Comparison of ENCODE assay signal across 25 cellular contexts in the genomic region with DNA sequence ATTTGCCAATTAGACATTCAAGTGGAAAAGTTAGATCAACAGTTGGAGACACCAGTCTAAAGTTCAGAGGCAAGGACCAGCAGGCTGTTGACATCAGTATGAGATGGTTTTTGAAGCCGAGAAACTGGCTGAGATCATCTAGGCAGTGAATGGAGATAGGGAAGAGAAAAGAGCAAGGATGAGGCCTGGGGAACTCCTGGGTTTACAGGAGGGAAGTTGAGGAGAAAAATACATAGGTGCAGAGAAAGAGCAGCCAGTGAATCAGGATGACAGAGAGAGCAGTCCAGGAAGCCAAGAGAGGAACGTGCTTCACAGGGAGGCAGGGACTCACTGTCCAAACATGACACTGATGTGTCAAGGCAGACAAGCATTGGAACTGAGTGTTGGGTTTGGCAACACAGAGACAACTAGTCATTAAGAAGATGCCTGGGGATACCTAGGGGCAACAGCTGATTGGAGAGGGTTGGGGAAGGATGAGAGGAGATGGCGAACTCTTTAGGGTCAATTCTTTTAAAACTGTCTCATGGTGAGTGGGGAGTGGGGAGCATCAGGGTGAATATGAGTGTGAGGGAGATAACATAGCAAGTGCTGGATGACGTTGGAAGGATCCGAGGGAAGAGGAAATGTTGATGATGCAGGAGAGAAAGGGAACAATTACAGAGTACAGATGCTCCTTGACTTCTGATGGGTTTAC. TPM values are rescaled to one million over a fixed set of nuclear protein-coding genes. Genes with fewer than 3 reads are reported as not detected.
A peak's percentile ranks its signal among the peaks of the same experiment; 100 is the strongest.
DNase-seq lines count a peak whose midpoint lies in the region; ATAC-seq, FAIRE-seq and TF ChIP-seq lines count a peak whose summit lies in the region.
"Had no signal": no experiment of that assay in that cellular context is flagged by ENCODE, and none has a peak within 500 bp of the region (broad histone marks: within the 10 kb centered on the region; RNA-seq: fewer than 3 reads in every experiment).

No MANE protein-coding gene starts in this region.

- intact Hi-C loops in Caco-2 (cut with micrococcal nuclease; ENCODE audit: unreplicated experiment) = no loop called here

- H3K4me1 Mint-ChIP-seq in Caco-2 (ENCODE audit: low read depth, unreplicated experiment) (peaks cover 33% of the 10 kb centered on the region), nephron progenitor cell (peaks cover 44% of the 10 kb centered on the region)
- H3K4me1 Mint-ChIP-seq in activated naive CD8-positive, alpha-beta T cell treated with anti-CD3 and anti-CD28 coated beads, Interleukin-2, amount 50 U/mL, for 24 hours = no peaks in the 10 kb centered on the region

- H3K27me3 Mint-ChIP-seq in Caco-2 (ENCODE audit: insufficient read depth, unreplicated experiment) (no peaks in the 10 kb centered on the region), nephron progenitor cell (ENCODE audit: low read depth, poor library complexity) (peaks cover 3% of the 10 kb centered on the region)
- peaks cover 15% of the 10 kb centered on the region for H3K27me3 Mint-ChIP-seq in activated naive CD8-positive, alpha-beta T cell treated with anti-CD3 and anti-CD28 coated beads, Interleukin-2, amount 50 U/mL, for 24 hours

- H3K9ac ChIP-seq in H1 (replicated peaks in 1 of 4; ENCODE audit: extremely low read depth in 1 of 4, low read depth in 3 of 4, low read length in 3 of 4) = no peak overlapping the region
- H3K9ac ChIP-seq: KMS-11 had no signal

- no peak for TF ChIP-seq POLR2A in H1 (IDR thresholded peaks at IDR 0.05; ENCODE audit: control extremely low read depth in 1 of 2, low read depth in 2 of 2, low read length in 2 of 2)

- POLR2A ChIA-PET in Caco-2 (lab: Charles Lee) (no interaction called here), H1 (lab: Charles Lee; ENCODE audit: partially characterized antibody) (no interaction called here)

- no peak overlapping the region for H3K23ac ChIP-seq in H1 (ENCODE audit: insufficient read length)

- no peak overlapping the region for H3K56ac ChIP-seq in H1 (replicated peaks; ENCODE audit: insufficient read length, low read depth, low read length)

- H3K27me3 ChIP-seq in Caco-2 (replicated peaks; ENCODE audit: control insufficient read depth, insufficient read depth, low read length) (no peaks in the 10 kb centered on the region), H1 (replicated peaks in 1 of 4; ENCODE audit: control insufficient read depth in 3 of 4, extremely low read depth in 1 of 4, insufficient read depth in 3 of 4, low read length in 3 of 4) (no peaks in the 10 kb centered on the region)

- H2BK20ac ChIP-seq in H1 (ENCODE audit: low read length) = no peak overlapping the region; the same call in 1 of the 2 replicates

- no peak overlapping the region for H2BK5ac ChIP-seq in H1 (ENCODE audit: low read depth, low read length)

- no peak for TF ChIP-seq EP300 in H1 (IDR thresholded peaks at IDR 0.05; ENCODE audit: borderline replicate concordance in 1 of 2, low read depth in 2 of 2, low read length in 2 of 2)

- no peaks in the 10 kb centered on the region for H3K79me1 ChIP-seq in H1 (ENCODE audit: low read depth, low read length)

- no peak overlapping the region for H3K18ac ChIP-seq in H1 (ENCODE audit: extremely low read depth, low read length)

- H3K14ac ChIP-seq in H1 (ENCODE audit: insufficient read length) = no peak overlapping the region

- peak overlapping the region; percentile 45; the same call in 1 of the 2 replicates for H2BK12ac ChIP-seq in H1 (ENCODE audit: low read depth, low read length)

- H3K9me3 Mint-ChIP-seq in Caco-2 (ENCODE audit: unreplicated experiment) (no peaks in the 10 kb centered on the region), nephron progenitor cell (no peaks in the 10 kb centered on the region)
- no peaks in the 10 kb centered on the region for H3K9me3 Mint-ChIP-seq in activated naive CD8-positive, alpha-beta T cell treated with anti-CD3 and anti-CD28 coated beads, Interleukin-2, amount 50 U/mL, for 24 hours
- H3K9me3 Mint-ChIP-seq: CD8-positive, alpha-beta T cell had no signal

- H3K4me3 Mint-ChIP-seq in Caco-2 (ENCODE audit: unreplicated experiment) = no peak overlapping the region
- H3K4me3 Mint-ChIP-seq in nephron progenitor cell = no peak overlapping the region
- H3K4me3 Mint-ChIP-seq in activated naive CD8-positive, alpha-beta T cell treated with anti-CD3 and anti-CD28 coated beads, Interleukin-2, amount 50 U/mL, for 24 hours = no peak overlapping the region
- H3K4me3 Mint-ChIP-seq: CD8-positive, alpha-beta T cell had no signal

- H2AFZ ChIP-seq in H1 (ENCODE audit: low read length) = no peak overlapping the region

- H2BK15ac ChIP-seq in H1 (ENCODE audit: low read length) = peak overlapping the region; percentile 6; the same call in 1 of the 2 replicates

- BruUV-seq in Caco-2 (replicated peaks; lab: Mats Ljungman, UMichigan) = no TSS peak

- TF ChIP-seq CTCF in Caco-2 (IDR thresholded peaks at IDR 0.05; ENCODE audit: insufficient read depth in 1 of 2, low read depth in 1 of 2, low read length in 1 of 2, severe bottlenecking in 1 of 2, unreplicated experiment in 1 of 2) = no peak
- TF ChIP-seq CTCF in H1 (IDR thresholded peaks at IDR 0.05; ENCODE audit: control extremely low read depth in 1 of 3, insufficient read depth in 1 of 3, low read depth in 1 of 3, low read length in 3 of 3) = no peak
- no peak for TF ChIP-seq CTCF in nephron progenitor cell (IDR thresholded peaks at IDR 0.05)

- H3K4me1 ChIP-seq in Caco-2 (peaks cover 21% of the 10 kb centered on the region), H1 (replicated peaks in 1 of 4; ENCODE audit: control insufficient read depth in 3 of 4, insufficient read depth in 4 of 4, low read length in 3 of 4) (peaks cover 0 to 6% (median 5%) of the 10 kb centered on the region in 4 experiments; a peak in 5 of 7 replicates)

- no peak overlapping the region for H3K4ac ChIP-seq in H1 (replicated peaks; ENCODE audit: insufficient read length, low read depth, low read length)

- H3K4me3 ChIP-seq in Caco-2 (ENCODE audit: low read depth, low read length) = no peak overlapping the region
- H3K4me3 ChIP-seq in H1 (ENCODE audit: extremely low read depth in 1 of 4, insufficient read depth in 2 of 4, low read depth in 3 of 4, low read length in 4 of 4) = no peak overlapping the region
- H3K4me3 ChIP-seq: SK-N-MC had no signal

- no peak overlapping the region for H3K27ac ChIP-seq in H1 (ENCODE audit: low read depth, low read length)
- H3K27ac ChIP-seq: KMS-11, SK-N-MC had no signal

- H3K27ac Mint-ChIP-seq in Caco-2 (ENCODE audit: unreplicated experiment) = peak overlapping the region; percentile 1
- peak overlapping the region; percentile 11 for H3K27ac Mint-ChIP-seq in nephron progenitor cell
- no peak overlapping the region for H3K27ac Mint-ChIP-seq in activated naive CD8-positive, alpha-beta T cell treated with anti-CD3 and anti-CD28 coated beads, Interleukin-2, amount 50 U/mL, for 24 hours
- H3K27ac Mint-ChIP-seq: CD8-positive, alpha-beta T cell had no signal

- CTCF ChIA-PET in Caco-2 (lab: Charles Lee) (interaction anchor here (0.7 to 0.9 kb wide), 2 partner anchors 22 to 87 kb away, joined by 3 to 10 read pairs; no protein-coding TSS in a partner anchor), H1 (lab: Charles Lee; ENCODE audit: partially characterized antibody) (no interaction called here)

- no peaks in the 10 kb centered on the region for H3K79me2 ChIP-seq in H1 (ENCODE audit: control insufficient read depth in 1 of 2, insufficient read depth in 2 of 2, low read length in 2 of 2)

- TF ChIP-seq RAD21 in H1 (IDR thresholded peaks at IDR 0.05 in 1 of 2, conservative IDR thresholded peaks at IDR 0.05 in 1 of 2; ENCODE audit: low read depth in 2 of 2, low read length in 2 of 2) = no peak

- H3K9me3 ChIP-seq in Caco-2 (no peaks in the 10 kb centered on the region), H1 (ENCODE audit: insufficient read depth in 2 of 2, low read depth in 1 of 2, low read length in 1 of 2) (no peaks in the 10 kb centered on the region)

- H4K5ac ChIP-seq in H1 (ENCODE audit: insufficient read length, low read depth, low read length) = no peak overlapping the region

- no peak for FAIRE-seq in H1 (lab: Jason Lieb, UNC)
- FAIRE-seq: GM12892, H54 had no signal

- H4K20me1 ChIP-seq in H1 (replicated peaks in 1 of 2; ENCODE audit: control insufficient read depth in 1 of 2, insufficient read depth in 2 of 2, low read length in 2 of 2) = no peaks in the 10 kb centered on the region

- H3K36me3 Mint-ChIP-seq in Caco-2 (ENCODE audit: insufficient read depth, unreplicated experiment) = no peaks in the 10 kb centered on the region
- H3K36me3 Mint-ChIP-seq in nephron progenitor cell (ENCODE audit: low read depth) = no peaks in the 10 kb centered on the region
- H3K36me3 Mint-ChIP-seq in activated naive CD8-positive, alpha-beta T cell treated with anti-CD3 and anti-CD28 coated beads, Interleukin-2, amount 50 U/mL, for 24 hours (ENCODE audit: low read depth) = no peaks in the 10 kb centered on the region
- H3K36me3 Mint-ChIP-seq: CD8-positive, alpha-beta T cell had no signal

- H3K36me3 ChIP-seq in Caco-2 (ENCODE audit: control insufficient read depth, insufficient read depth, low read length) (no peaks in the 10 kb centered on the region), H1 (ENCODE audit: control insufficient read depth in 2 of 4, insufficient read depth in 4 of 4, low read length in 3 of 4) (no peaks in the 10 kb centered on the region)

- no peak overlapping the region for H2BK120ac ChIP-seq in H1 (replicated peaks; ENCODE audit: low read depth, low read length)

- WGBS in H1 (ENCODE audit: extremely low coverage in 1 of 2, insufficient coverage in 1 of 2, insufficient read length in 1 of 2, insufficient replicate concordance in 2 of 2, low coverage in 1 of 2, low lambda C conversion rate in 2 of 2, missing lambda C conversion rate in 1 of 2), 2 experiments = 79% methylated on average over 5 of the region's 5 CpGs; no CpG with 5 or more reads in 1 of the 2 experiments

- H3K4me2 ChIP-seq in H1 (ENCODE audit: insufficient read depth in 1 of 2, low read depth in 2 of 2, low read length in 2 of 2) = no peak overlapping the region
- H3K4me2 ChIP-seq: KMS-11 had no signal

- DNase-seq in Caco-2 (no peak), NCI-H69 (lab: John Stamatoyannopoulos, UW) (peak; percentile 8), H1 (ENCODE audit: low read depth in 1 of 2, low spot score in 2 of 2) (no peak), nephron progenitor cell (no peak), NCI-H1436 (lab: John Stamatoyannopoulos, UW) (no peak), midbrain (lab: John Stamatoyannopoulos, UW) (no peak), AG08396 (ENCODE audit: low spot score) (no peak)
- no peak for DNase-seq in activated naive CD8-positive, alpha-beta T cell treated with anti-CD3 and anti-CD28 coated beads, Interleukin-2, amount 50 U/mL, for 24 hours
- DNase-seq: 8988T; AML-193; C1 segment of cervical spinal cord; Calu3; CD8-positive, alpha-beta T cell; DMS153; NCI-H1105; NCI-H2081; NCI-H2171; NCI-H345; NCI-H524 treated with DMSO at 0.1 percent for 48 hours; OCI-M1; SHP77 had no signal

- no peak for ATAC-seq in activated naive CD8-positive, alpha-beta T cell treated with anti-CD3 and anti-CD28 coated beads, Interleukin-2, amount 50 U/mL, for 24 hours
- ATAC-seq: CD8-positive, alpha-beta T cell had no signal

- no peaks in the 10 kb centered on the region for H3K23me2 ChIP-seq in H1 (ENCODE audit: low read depth, low read length)

- H4K8ac ChIP-seq in H1 (ENCODE audit: extremely low read depth, insufficient read depth, low read length) = no peak overlapping the region

- H2AK5ac ChIP-seq in H1 (ENCODE audit: low read depth, low read length) = no peak overlapping the region

- no peak overlapping the region for H4K91ac ChIP-seq in H1 (replicated peaks; ENCODE audit: insufficient read length, low read length)

RNA-seq across cellular contexts. Expression of gene SALL4, which starts 13.2 kb away (rescaled TPM):
- total RNA-seq in Caco-2 (2022) = 75.8 and 84.5 TPM in 2 replicates
- total RNA-seq in H1 (2021; fragmentation: NEBNext Ultra II Directional; extraction: Animal tissue kit (Norgen Biotek cat#: 25700)) = 231 and 235 TPM in 2 replicates
- 108 and 112 TPM in 2 replicates for polyA plus RNA-seq in H1 (2011; rRNA removed)
- polyA plus RNA-seq in H1 (2011; cell fraction: cytosol; rRNA removed) = 112 TPM
- polyA plus RNA-seq in H1 (2011; cell fraction: nucleus; rRNA removed) = 154 TPM
- polyA plus RNA-seq in H1 (2012, experiment 1 of 2) = 110 to 133 TPM (median 122 TPM) in 4 replicates
- polyA plus RNA-seq in H1 (2012, experiment 2 of 2) = 27.8 TPM
- polyA plus RNA-seq in H1 (2013, experiment 1 of 2) = 105 TPM
- polyA plus RNA-seq in H1 (2013, experiment 2 of 2) = 96.6 TPM
- polyA minus RNA-seq in H1 (2011; rRNA and poly(A)+ RNA removed) = 306 and 384 TPM in 2 replicates
- polyA minus RNA-seq in H1 (2011; cell fraction: cytosol; rRNA and poly(A)+ RNA removed) = 215 TPM
- polyA minus RNA-seq in H1 (2011; cell fraction: nucleus; rRNA and poly(A)+ RNA removed) = 147 TPM

RNA-seq across cellular contexts. Expression of gene ATP9A, which starts 47.3 kb away (rescaled TPM):
- total RNA-seq in Caco-2 (2022) = 102 and 104 TPM in 2 replicates
- total RNA-seq in H1 (2021; fragmentation: NEBNext Ultra II Directional; extraction: Animal tissue kit (Norgen Biotek cat#: 25700)) = 6.4 and 7.7 TPM in 2 replicates
- polyA plus RNA-seq in H1 (2011; rRNA removed) = 4.6 and 5.0 TPM in 2 replicates
- 4.6 TPM for polyA plus RNA-seq in H1 (2011; cell fraction: cytosol; rRNA removed)
- 6.1 TPM for polyA plus RNA-seq in H1 (2011; cell fraction: nucleus; rRNA removed)
- polyA plus RNA-seq in H1 (2012, experiment 1 of 2) = 5.0 to 6.7 TPM (median 5.6 TPM) in 4 replicates
- 0.60 TPM for polyA plus RNA-seq in H1 (2012, experiment 2 of 2)
- 4.0 TPM for polyA plus RNA-seq in H1 (2013, experiment 1 of 2)
- 4.1 TPM for polyA plus RNA-seq in H1 (2013, experiment 2 of 2)
- 14.9 and 20.6 TPM in 2 replicates for polyA minus RNA-seq in H1 (2011; rRNA and poly(A)+ RNA removed)
- polyA minus RNA-seq in H1 (2011; cell fraction: cytosol; rRNA and poly(A)+ RNA removed) = 7.3 TPM
- polyA minus RNA-seq in H1 (2011; cell fraction: nucleus; rRNA and poly(A)+ RNA removed) = 8.1 TPM

Comparison
In these comparisons a context has a peak if more than half of its experiments do, and no peak if none do; other contexts are left out.
1. RNA of gene ATP9A, which starts 47.3 kb away (total RNA-seq): 102 to 104 TPM in Caco-2; 6.4 to 7.7 TPM in H1; every median in the first group is over 10 times any median in the second.